ENCODE assay signal across 9 cellular contexts in genomic region chr6:3456395-3456767, GRCh38. TPM values are rescaled to one million over a fixed set of nuclear protein-coding genes. Genes with fewer than 3 reads are reported as not detected.
DNase-seq lines count a peak whose midpoint lies in the region; ATAC-seq and FAIRE-seq lines count a peak whose summit lies in the region.
"Had no signal": no experiment of that assay in that cellular context is flagged by ENCODE, and none has a peak within 500 bp of the region (broad histone marks: within the 10 kb centered on the region; RNA-seq: fewer than 3 reads in every experiment).

No MANE protein-coding gene starts in this region.

- H3K27ac ChIP-seq in SJCRH30 (no peak overlapping the region), iPS-20b (ENCODE audit: low read length) (no peak overlapping the region), thymus (ENCODE audit: low read depth) (peak overlapping the region; percentile 25)

- H3K36me3 ChIP-seq in SJCRH30, result no peaks in the 10 kb centered on the region
- no peaks in the 10 kb centered on the region for H3K36me3 ChIP-seq in iPS-20b (ENCODE audit: insufficient read depth, low read depth, low read length)
- H3K36me3 ChIP-seq in thymus (ENCODE audit: control insufficient read depth, insufficient read depth), result no peaks in the 10 kb centered on the region

- DNase-seq in 8988T (peak; percentile 66), SJCRH30 (no peak), C1 segment of cervical spinal cord (lab: John Stamatoyannopoulos, UW) (no peak), HTR-8/SVneo (ENCODE audit: insufficient read length, low spot score) (no peak)

- peak; percentile 50 for ATAC-seq in GM19035 (IDR thresholded peaks at IDR 0.05; ENCODE audit: unreplicated experiment)
- ATAC-seq in HG03565 (IDR thresholded peaks at IDR 0.05; ENCODE audit: unreplicated experiment), result no peak

- no peak overlapping the region for H3K9ac ChIP-seq in iPS-20b (ENCODE audit: low read depth, low read length)

- H3K4me1 ChIP-seq in SJCRH30 (no peaks in the 10 kb centered on the region), iPS-20b (ENCODE audit: insufficient read depth, low read length) (peaks cover 44% of the 10 kb centered on the region), thymus (ENCODE audit: control insufficient read depth, insufficient read depth, low read length) (peaks cover 15% of the 10 kb centered on the region)

- no peaks in the 10 kb centered on the region for H3K9me3 ChIP-seq in SJCRH30 (replicated peaks)
- H3K9me3 ChIP-seq in iPS-20b (ENCODE audit: insufficient read depth, low read depth, low read length), result no peaks in the 10 kb centered on the region
- H3K9me3 ChIP-seq in thymus (ENCODE audit: control insufficient read depth), result no peaks in the 10 kb centered on the region

- H3K27me3 ChIP-seq in SJCRH30, result peaks cover 17% of the 10 kb centered on the region
- H3K27me3 ChIP-seq in iPS-20b (ENCODE audit: insufficient read depth, low read length), result peaks cover 54% of the 10 kb centered on the region
- H3K27me3 ChIP-seq in thymus (ENCODE audit: control insufficient read depth, insufficient read depth), result peaks cover 62% of the 10 kb centered on the region

- H3K4me3 ChIP-seq in SJCRH30 (peak overlapping the region; percentile 32; the same call in 1 of the 2 replicates), iPS-20b (ENCODE audit: low read length) (peak overlapping the region; percentile 86; the same call in 1 of the 2 replicates), thymus (ENCODE audit: low read length) (peak overlapping the region; percentile 66)

- FAIRE-seq in HTR-8/SVneo (lab: Jason Lieb, UNC), result no peak
- FAIRE-seq: endometrium had no signal

- under 1% methylated on average over 66 of the region's 66 CpGs for WGBS in thymus

RNA-seq across cellular contexts. Expression of gene SLC22A23, which starts 0.5 kb away (rescaled TPM):
- 0.43 and 0.81 TPM in 2 replicates for total RNA-seq in SJCRH30 (2014; rRNA removed; shearing (Covaris generic))
- 16.4 TPM for polyA plus RNA-seq in thymus

Comparison
In these comparisons a context has a peak if more than half of its experiments do, and no peak if none do; other contexts are left out.
1. H3K4me3 ChIP-seq: peak in every context shown above with its lines; median percentile 86 in iPS-20b; 66 in thymus; 32 in SJCRH30.